20 cellular contexts compared by ENCODE assay signal in the genomic region with DNA sequence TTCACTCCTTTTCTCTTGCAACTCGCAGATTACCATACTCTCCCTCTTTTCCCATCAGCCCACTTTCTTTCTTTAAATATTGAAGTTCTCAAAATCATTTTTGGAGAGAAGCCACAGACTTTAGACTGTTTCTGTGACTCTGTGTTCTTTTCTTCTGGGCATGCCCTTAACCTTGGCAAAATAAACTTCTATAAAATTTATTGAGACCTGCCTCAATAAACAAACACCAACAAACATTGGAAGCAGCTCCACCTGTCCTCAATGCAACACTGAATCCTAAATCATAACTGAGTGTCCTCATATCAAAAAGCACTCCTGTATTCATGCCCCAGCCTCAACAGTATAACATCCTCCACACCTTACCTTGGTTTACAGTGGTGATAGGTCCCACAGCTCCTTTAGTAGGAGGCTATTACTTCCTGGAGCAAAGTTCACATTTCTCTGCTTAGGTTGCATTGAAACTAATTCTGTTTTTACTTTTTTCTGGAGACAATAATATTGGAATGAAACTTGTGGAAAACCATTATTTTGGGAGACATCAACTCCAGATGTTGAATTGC.
DNase-seq lines count a peak whose midpoint lies in the region; ATAC-seq and TF ChIP-seq lines count a peak whose summit lies in the region.
"Had no signal": no experiment of that assay in that cellular context is flagged by ENCODE, and none has a peak within 500 bp of the region (broad histone marks: within the 10 kb centered on the region; RNA-seq: fewer than 3 reads in every experiment).

No MANE protein-coding gene starts in this region.

- H3K4me3 ChIP-seq in mucosa of descending colon (no peak overlapping the region), breast epithelium (no peak overlapping the region)
- H3K4me3 ChIP-seq: A549, GM12878, GM23248 had no signal

- TF ChIP-seq POLR2A in breast epithelium (IDR thresholded peaks at IDR 0.05) = no peak

- H3K9me3 ChIP-seq in H9 (ENCODE audit: control insufficient read depth, low read depth, low read length) (no peaks in the 10 kb centered on the region), mucosa of descending colon (peaks cover 6% of the 10 kb centered on the region), breast epithelium (peaks cover 0 to 2% of the 10 kb centered on the region in 2 donors)
- H3K9me3 ChIP-seq: A549 had no signal

- H3K4ac ChIP-seq in H9 (ENCODE audit: low read depth, low read length) = no peak overlapping the region

- H3K27ac ChIP-seq in H9 (ENCODE audit: insufficient read length, low read depth, low read length) (no peak overlapping the region), VCaP (peak overlapping the region; percentile 87), breast epithelium (no peak overlapping the region)
- H3K27ac ChIP-seq: A549, GM23248 had no signal

- peaks cover 4 to 27% (median 4%) of the 10 kb centered on the region in 3 experiments for H3K36me3 Mint-ChIP-seq in H9 (ENCODE audit: insufficient read depth in 1 of 3, low read depth in 3 of 3)
- H3K36me3 Mint-ChIP-seq: CD14-positive monocyte; CD8-positive, alpha-beta T cell had no signal

- H3K9me3 Mint-ChIP-seq in H9 = peaks cover 10 to 13% of the 10 kb centered on the region in 2 experiments

- no peak overlapping the region for H3K56ac ChIP-seq in H9 (ENCODE audit: insufficient read length, low read depth, low read length)

- H2AK5ac ChIP-seq in H9 (ENCODE audit: insufficient read length, low read length) = no peak overlapping the region

- intact Hi-C loops in mucosa of descending colon (cut with DNase I, micrococcal nuclease) (no loop called here), breast epithelium (cut with DNase I; ENCODE audit: low total_unique reads) (no loop called here)

- no peak overlapping the region for H3T11ph ChIP-seq in H9 (ENCODE audit: low read length)

- H3K4me2 ChIP-seq in H9 (ENCODE audit: insufficient read depth, insufficient read length, low read length) = no peak overlapping the region
- H3K4me2 ChIP-seq: A549 had no signal

- no peaks in the 10 kb centered on the region for H3K27me3 Mint-ChIP-seq in H9 (ENCODE audit: low read depth)

- no peak overlapping the region for H3K23ac ChIP-seq in H9 (ENCODE audit: insufficient read length, low read depth, low read length)

- no peaks in the 10 kb centered on the region for H3K4me1 ChIP-seq in H9 (ENCODE audit: insufficient read depth, low read length)
- peaks cover 4% of the 10 kb centered on the region for H3K4me1 ChIP-seq in mucosa of descending colon (ENCODE audit: low read depth)
- H3K4me1 ChIP-seq in breast epithelium = no peaks in the 10 kb centered on the region
- H3K4me1 ChIP-seq: A549 had no signal

- no peak overlapping the region for H3K9ac ChIP-seq in H9 (ENCODE audit: extremely low read depth, insufficient read length, low read length)
- H3K9ac ChIP-seq: GM23248 had no signal

- H3K36me3 ChIP-seq in mucosa of descending colon (ENCODE audit: low read depth) (no peaks in the 10 kb centered on the region), breast epithelium (no peaks in the 10 kb centered on the region)

- H4K5ac ChIP-seq in H9 (ENCODE audit: insufficient read length, low read depth, low read length) = no peak overlapping the region

- no peak overlapping the region for H3K4me3 Mint-ChIP-seq in H9
- H3K4me3 Mint-ChIP-seq: CD14-positive monocyte; CD8-positive, alpha-beta T cell had no signal

- no peak overlapping the region for H4K91ac ChIP-seq in H9 (ENCODE audit: insufficient read length, low read depth, low read length)

- no CpG with 5 or more reads among the region's 1 CpG for WGBS in H9 (ENCODE audit: extremely low coverage, insufficient read length, low lambda C conversion rate)

- DNase-seq in H9 (no peak), mucosa of descending colon (peak in 1 of 3 donors; percentile 7), breast epithelium (ENCODE audit: low spot score in 2 of 2) (no peak), amygdala (lab: John Stamatoyannopoulos, UW) (no peak)
- DNase-seq: AML-193; CD8-positive, alpha-beta T cell; COR-L47; DMS 273 treated with DMSO at 0.1 percent for 48 hours; DMS53; DND-41; EL; GM23248; H7; KG1 had no signal

- H3K4me1 Mint-ChIP-seq in H9 = peaks cover 17% of the 10 kb centered on the region in 2 experiments
- H3K4me1 Mint-ChIP-seq: CD14-positive monocyte had no signal

- no peak overlapping the region for H4K8ac ChIP-seq in H9 (replicated peaks; ENCODE audit: insufficient read length, low read depth, low read length)

- TF ChIP-seq CTCF in H9 (conservative IDR thresholded peaks at IDR 0.05) = no peak
- TF ChIP-seq CTCF in VCaP (conservative IDR thresholded peaks at IDR 0.05) = no peak
- no peak for TF ChIP-seq CTCF in mucosa of descending colon (IDR thresholded peaks at IDR 0.05)
- no peak for TF ChIP-seq CTCF in breast epithelium (IDR thresholded peaks at IDR 0.05)

- H2BK15ac ChIP-seq in H9 (ENCODE audit: low read depth, low read length) = no peak overlapping the region

- H4K20me1 ChIP-seq in H9 (ENCODE audit: control insufficient read depth, insufficient read depth, insufficient read length) = no peaks in the 10 kb centered on the region

- no peaks in the 10 kb centered on the region for H3K79me2 ChIP-seq in H9 (ENCODE audit: insufficient read depth, low read length)

- no peak overlapping the region for H3K14ac ChIP-seq in H9 (ENCODE audit: insufficient read depth, low read length)

- ATAC-seq in mucosa of descending colon = peak; percentile 98
- no peak for ATAC-seq in GM18873 (IDR thresholded peaks at IDR 0.05; ENCODE audit: low FRiP score, unreplicated experiment)
- no peak for ATAC-seq in GM21390 (IDR thresholded peaks at IDR 0.05; ENCODE audit: unreplicated experiment)
- ATAC-seq: A549; CD8-positive, alpha-beta T cell; GM12878 had no signal

- H3K27ac Mint-ChIP-seq in H9 = peak overlapping the region in 2 of 3 experiments; percentile 41 to 85; a peak in 3 of 7 replicates
- H3K27ac Mint-ChIP-seq: CD14-positive monocyte; CD8-positive, alpha-beta T cell had no signal

- no peaks in the 10 kb centered on the region for H3K23me2 ChIP-seq in H9 (ENCODE audit: insufficient read length, low read depth, low read length, poor library complexity, severe bottlenecking)

- H3K79me1 ChIP-seq in H9 (ENCODE audit: insufficient read depth, low read depth, low read length, poor library complexity, severe bottlenecking) = no peaks in the 10 kb centered on the region

- no peaks in the 10 kb centered on the region for H3K27me3 ChIP-seq in H9 (ENCODE audit: insufficient read depth, low read length)
- no peaks in the 10 kb centered on the region for H3K27me3 ChIP-seq in breast epithelium

- H2BK20ac ChIP-seq in H9 (ENCODE audit: low read depth, low read length, poor library complexity, severe bottlenecking) = no peak overlapping the region

- H2BK120ac ChIP-seq in H9 (ENCODE audit: low read depth, low read length, poor library complexity, severe bottlenecking) = no peak overlapping the region

- H2BK5ac ChIP-seq in H9 (ENCODE audit: insufficient read length, low read length) = no peak overlapping the region

- no peak overlapping the region for H3K18ac ChIP-seq in H9 (ENCODE audit: insufficient read length, low read depth, low read length)

- H2AFZ ChIP-seq in H9 (ENCODE audit: low read length) = no peak overlapping the region
- H2AFZ ChIP-seq: GM23248 had no signal

- no peak overlapping the region for H2BK12ac ChIP-seq in H9 (ENCODE audit: insufficient read length, low read depth, low read length)
